34 cellular contexts compared by ENCODE assay signal in the genomic region with DNA sequence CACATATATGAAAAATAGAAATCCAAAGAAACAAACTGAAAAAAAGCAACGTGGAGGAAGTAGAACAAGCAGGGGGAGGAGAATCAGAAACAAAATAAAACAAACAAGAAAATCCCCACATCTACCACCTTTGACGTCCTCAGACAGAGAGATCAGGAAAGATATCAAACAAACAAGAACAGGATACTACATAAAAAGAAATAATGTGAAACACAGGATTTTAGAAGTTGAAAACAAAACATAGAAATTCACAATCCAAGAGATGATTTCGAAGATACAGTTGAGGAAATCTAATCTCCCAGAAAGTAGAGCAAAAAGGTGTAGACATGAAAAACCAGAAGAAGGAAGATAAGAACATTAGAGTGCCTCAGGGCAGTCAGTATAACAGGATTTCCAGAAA.
"Had no signal": no experiment of that assay in that cellular context is flagged by ENCODE, and none has a peak within 500 bp of the region (broad histone marks: within the 10 kb centered on the region; RNA-seq: fewer than 3 reads in every experiment).

No MANE protein-coding gene starts in this region.

- ATAC-seq: activated CD8-positive, alpha-beta T cell treated with anti-CD3 and anti-CD28 coated beads for 36 hours; activated naive CD4-positive, alpha-beta T cell treated with anti-CD3 and anti-CD28 coated beads, Interleukin-2, amount 50 U/mL, for 72 hours; activated T-cell treated with anti-CD3 and anti-CD28 coated beads, Interleukin-2, amount 50 U/mL, for 4 hours; activated T-cell treated with anti-CD3 and anti-CD28 coated beads, Interleukin-2, amount 50 U/mL, for 72 hours; activated T-helper 17 cell treated with anti-CD3 and anti-CD28 coated beads, Interleukin-2, amount 50 U/mL, for 72 hours; body of pancreas had no signal

- H3K36me3 ChIP-seq: adrenal gland, brain microvascular endothelial cell, breast epithelium had no signal

- DNase-seq: activated B cell treated with CpG ODN at 0.5 μM for 24 hours; activated CD4-positive, alpha-beta memory T cell treated with anti-CD3 and anti-CD28 coated beads for 36 hours; activated CD4-positive, alpha-beta T cell treated with anti-CD3 and anti-CD28 coated beads for 4 hours; activated CD4-positive, alpha-beta T cell treated with anti-CD3 and anti-CD28 coated beads, Interleukin-2, amount 10 ng/mL, durations not matched to agents 24 days and 14 days; activated CD4-positive, alpha-beta T cell treated with anti-CD3 and anti-CD28 coated beads, Interleukin-2, amount 50 U/mL, for 1 hour; activated CD4-positive, alpha-beta T cell treated with anti-CD3 and anti-CD28 coated beads, Interleukin-2, amount 50 U/mL, for 4 hours; activated CD4-positive, CD25-positive, alpha-beta regulatory T cell treated with anti-CD3 and anti-CD28 coated beads, Interleukin-2, amount 50 U/mL, for 72 hours; activated CD8-positive, alpha-beta memory T cell treated with anti-CD3 and anti-CD28 coated beads, Interleukin-2, amount 50 U/mL, for 4 hours; activated CD8-positive, alpha-beta T cell treated with anti-CD3 and anti-CD28 coated beads for 36 hours; activated effector memory CD4-positive, alpha-beta T cell treated with anti-CD3 and anti-CD28 coated beads, Interleukin-2, amount 50 U/mL, for 16 hours; activated gamma-delta T cell treated with Interleukin-2 at 50 U/mL for 16 hours; activated naive CD4-positive, alpha-beta T cell; activated naive CD4-positive, alpha-beta T cell treated with anti-CD3 and anti-CD28 coated beads for 36 hours; activated naive CD4-positive, alpha-beta T cell treated with anti-CD3 and anti-CD28 coated beads, Interleukin-2, amount 50 U/mL, for 16 hours; activated naive CD8-positive, alpha-beta T cell treated with anti-CD3 and anti-CD28 coated beads for 36 hours; activated T-cell treated with anti-CD3 and anti-CD28 coated beads for 4 hours; activated T-cell treated with anti-CD3 and anti-CD28 coated beads, Interleukin-2, amount 50 U/mL, for 1 hour; activated T-cell treated with anti-CD3 and anti-CD28 coated beads, Interleukin-2, amount 50 U/mL, for 4 hours; activated T-cell treated with anti-CD3 and anti-CD28 coated beads, Interleukin-2, amount 50 U/mL, for 72 hours; adrenal gland; amniotic stem cell; aorta; body of pancreas; brain microvascular endothelial cell; central memory CD4-positive, alpha-beta T cell; T-helper 1 cell; T-helper 2 cell; T-helper 9 cell had no signal

- H3K27ac ChIP-seq: adrenal gland, body of pancreas, brain microvascular endothelial cell, breast epithelium, VCaP had no signal

- H3K4me3 ChIP-seq: adrenal gland, body of pancreas, breast epithelium had no signal

- H3K4me1 ChIP-seq: adrenal gland, body of pancreas, breast epithelium had no signal

- FAIRE-seq: astrocyte, TTC549 had no signal

- H3K27me3 ChIP-seq: adrenal gland, body of pancreas, brain microvascular endothelial cell, breast epithelium had no signal

- H3K9me3 ChIP-seq: adrenal gland, body of pancreas had no signal
